In the genomic region with DNA sequence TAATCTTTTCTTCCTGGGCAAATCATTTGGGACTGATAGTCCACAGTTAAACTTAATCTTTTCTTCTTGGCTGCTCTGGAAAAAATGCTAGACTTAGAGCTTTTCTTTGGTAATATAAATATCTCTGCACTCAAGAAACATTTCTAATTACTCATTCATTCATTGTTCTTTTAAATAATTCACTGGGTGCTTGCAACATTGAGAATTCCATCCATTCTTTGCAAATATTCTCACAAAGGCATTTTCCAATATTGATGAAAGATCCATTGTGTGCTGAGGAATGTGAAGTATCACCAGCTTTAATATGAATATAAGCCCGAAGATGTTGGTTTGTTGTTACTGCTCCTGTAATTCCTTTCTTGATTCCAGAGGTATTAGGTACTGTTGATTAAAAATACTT, we compare ENCODE assay signal across 28 cellular contexts. TPM values are rescaled to one million over a fixed set of nuclear protein-coding genes. Genes with fewer than 3 reads are reported as not detected.
A peak's percentile ranks its signal among the peaks of the same experiment; 100 is the strongest.
DNase-seq lines count a peak whose midpoint lies in the region; ATAC-seq and TF ChIP-seq lines count a peak whose summit lies in the region.
"Had no signal": no experiment of that assay in that cellular context is flagged by ENCODE, and none has a peak within 500 bp of the region (broad histone marks: within the 10 kb centered on the region; RNA-seq: fewer than 3 reads in every experiment).

No MANE protein-coding gene starts in this region.

- H3K9me2 ChIP-seq in HCT116 (ENCODE audit: insufficient read depth) = no peaks in the 10 kb centered on the region

- no peak overlapping the region for H3K9ac ChIP-seq in HCT116 (ENCODE audit: low read length)

- BruUV-seq in HCT116 (replicated peaks; lab: Mats Ljungman, UMichigan) = no TSS peak

- RAD21 ChIA-PET in HCT116 (lab: Charles Lee; ENCODE audit: low non-redundant PET in 1 of 2, low total read pairs in 2 of 2, uncharacterized antibody in 2 of 2, unreplicated experiment in 2 of 2) = no interaction called here

- POLR2A ChIA-PET in HCT116 (lab: Charles Lee) = no interaction called here

- no peaks in the 10 kb centered on the region for H3K79me2 ChIP-seq in HCT116 (ENCODE audit: insufficient read depth, low read length)

- no peak overlapping the region for H2AFZ ChIP-seq in HCT116 (ENCODE audit: low read depth, low read length, poor library complexity, severe bottlenecking)

- H3K4me2 ChIP-seq in HCT116 (ENCODE audit: low read length) = 0 out of 2 replicates have a peak overlapping the region, but pooled peaks have one; percentile 5

- no peak for TF ChIP-seq CTCF in AG10803 (conservative IDR thresholded peaks at IDR 0.05; ENCODE audit: low read length)
- TF ChIP-seq CTCF in HCT116 (IDR thresholded peaks at IDR 0.05 in 2 of 3, conservative IDR thresholded peaks at IDR 0.05 in 1 of 3; ENCODE audit: borderline replicate concordance in 1 of 3, insufficient read depth in 1 of 3, low read depth in 2 of 3, low read length in 2 of 3) = no peak
- no peak for TF ChIP-seq CTCF in astrocyte of the spinal cord (IDR thresholded peaks at IDR 0.05; ENCODE audit: low read depth, low read length)

- CTCF ChIA-PET in HCT116 (lab: Charles Lee) = interaction anchor here (1.7 kb wide), 1 partner anchor 9 kb away, joined by 4 read pairs; no protein-coding TSS in a partner anchor

- ATAC-seq in HCT116 = peak; percentile 40; the same call in 1 of the 2 replicates
- ATAC-seq in GM21717 (IDR thresholded peaks at IDR 0.05; ENCODE audit: unreplicated experiment) = no peak
- ATAC-seq: CD8-positive, alpha-beta T cell; gastroesophageal sphincter; PC-3 had no signal

- no peaks in the 10 kb centered on the region for H3K9me3 ChIP-seq in HCT116 (ENCODE audit: control insufficient read depth in 1 of 2, insufficient read depth in 1 of 2, low read depth in 1 of 2, low read length in 2 of 2)
- H3K9me3 ChIP-seq: adrenal gland, gastroesophageal sphincter, prostate gland, testis, vagina had no signal

- H3K27me3 ChIP-seq in HCT116 (ENCODE audit: insufficient read depth, low read length) = no peaks in the 10 kb centered on the region
- H3K27me3 ChIP-seq: adrenal gland, gastroesophageal sphincter, testis, vagina had no signal

- H3K4me3 ChIP-seq in AG10803 (ENCODE audit: low read length) = no peak overlapping the region
- no peak overlapping the region for H3K4me3 ChIP-seq in HCT116 (replicated peaks in 1 of 2; ENCODE audit: low read depth in 1 of 2, low read length in 2 of 2)
- H3K4me3 ChIP-seq in astrocyte of the spinal cord (ENCODE audit: low read depth, low read length) = no peak overlapping the region
- H3K4me3 ChIP-seq: adrenal gland, gastroesophageal sphincter, lung, prostate gland, testis, vagina had no signal

- peak overlapping the region; percentile 13; the same call in 1 of the 2 replicates for H3K27ac ChIP-seq in HCT116 (ENCODE audit: low read depth, low read length)
- H3K27ac ChIP-seq: adrenal gland, gastroesophageal sphincter, prostate gland, testis, vagina had no signal

- intact Hi-C loops in HCT116 (cut with micrococcal nuclease) = no loop called here

- TF ChIP-seq RAD21 in HCT116 (IDR thresholded peaks at IDR 0.05; ENCODE audit: low read depth) = no peak

- H3K36me3 ChIP-seq in HCT116 (ENCODE audit: control insufficient read depth in 1 of 2, insufficient read depth in 2 of 2, low read length in 2 of 2) = no peaks in the 10 kb centered on the region
- H3K36me3 ChIP-seq: prostate gland had no signal

- H3K4me1 ChIP-seq in HCT116 (ENCODE audit: control insufficient read depth in 1 of 2, insufficient read depth in 2 of 2, low read length in 2 of 2) = 0 out of 4 replicates have a peak, but pooled peaks cover 0 to 4% of the 10 kb centered on the region in 2 experiments
- H3K4me1 ChIP-seq: gastroesophageal sphincter, prostate gland, vagina had no signal

- in situ Hi-C loops in astrocyte of the spinal cord (cut with HindIII; ENCODE audit: low sequenced_read_pairs) = no loop called here

- no peak for TF ChIP-seq POLR2A in HCT116 (IDR thresholded peaks at IDR 0.05; ENCODE audit: borderline replicate concordance, extremely low read depth, insufficient read depth, insufficient read length)

- DNase-seq in AG10803 (ENCODE audit: low read depth) (peak; percentile 89), HCT116 (ENCODE audit: low read depth, low spot score) (no peak), astrocyte of the spinal cord (ENCODE audit: low read depth, low spot score) (peak; percentile 22), kidney glomerular epithelial cell (lab: John Stamatoyannopoulos, UW) (peak; percentile 60), SK-N-DZ (ENCODE audit: low spot score) (no peak), RPMI8226 (no peak)
- DNase-seq in activated naive CD4-positive, alpha-beta T cell treated with anti-CD3 and anti-CD28 coated beads, Interleukin-2, amount 50 U/mL, for 16 hours = no peak
- DNase-seq: activated CD4-positive, alpha-beta T cell treated with anti-CD3 and anti-CD28 coated beads, Interleukin-2, amount 50 U/mL, for 48 hours; activated effector memory CD4-positive, alpha-beta T cell treated with anti-CD3 and anti-CD28 coated beads, Interleukin-2, amount 50 U/mL, for 16 hours; adrenal gland; CD8-positive, alpha-beta T cell; central memory CD4-positive, alpha-beta T cell; DMS153; GF-D8; hypothalamus; islet precursor cell; NCI-H1105 treated with DMSO at 0.1 percent for 48 hours; NCI-H2081; NCI-H345; PC-3; stimulated activated CD4-positive, alpha-beta T cell treated with anti-CD3 and anti-CD28 coated beads, Interleukin-2, amount 100 ng/mL, for 48 hours; stimulated activated naive CD4-positive, alpha-beta T cell; testis had no signal

- no peaks in the 10 kb centered on the region for H4K20me1 ChIP-seq in HCT116 (ENCODE audit: insufficient read depth)

TF ChIP-seq in HCT116, 20 proteins besides CTCF, POLR2A, EP300 and RAD21:
- TF ChIP-seq, protein P1, sequence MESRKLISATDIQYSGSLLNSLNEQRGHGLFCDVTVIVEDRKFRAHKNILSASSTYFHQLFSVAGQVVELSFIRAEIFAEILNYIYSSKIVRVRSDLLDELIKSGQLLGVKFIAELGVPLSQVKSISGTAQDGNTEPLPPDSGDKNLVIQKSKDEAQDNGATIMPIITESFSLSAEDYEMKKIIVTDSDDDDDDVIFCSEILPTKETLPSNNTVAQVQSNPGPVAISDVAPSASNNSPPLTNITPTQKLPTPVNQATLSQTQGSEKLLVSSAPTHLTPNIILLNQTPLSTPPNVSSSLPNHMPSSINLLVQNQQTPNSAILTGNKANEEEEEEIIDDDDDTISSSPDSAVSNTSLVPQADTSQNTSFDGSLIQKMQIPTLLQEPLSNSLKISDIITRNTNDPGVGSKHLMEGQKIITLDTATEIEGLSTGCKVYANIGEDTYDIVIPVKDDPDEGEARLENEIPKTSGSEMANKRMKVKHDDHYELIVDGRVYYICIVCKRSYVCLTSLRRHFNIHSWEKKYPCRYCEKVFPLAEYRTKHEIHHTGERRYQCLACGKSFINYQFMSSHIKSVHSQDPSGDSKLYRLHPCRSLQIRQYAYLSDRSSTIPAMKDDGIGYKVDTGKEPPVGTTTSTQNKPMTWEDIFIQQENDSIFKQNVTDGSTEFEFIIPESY (IDR thresholded peaks at IDR 0.05; ENCODE audit: extremely low read depth, insufficient replicate concordance, low read length) = no peak
- TF ChIP-seq, protein P2, sequence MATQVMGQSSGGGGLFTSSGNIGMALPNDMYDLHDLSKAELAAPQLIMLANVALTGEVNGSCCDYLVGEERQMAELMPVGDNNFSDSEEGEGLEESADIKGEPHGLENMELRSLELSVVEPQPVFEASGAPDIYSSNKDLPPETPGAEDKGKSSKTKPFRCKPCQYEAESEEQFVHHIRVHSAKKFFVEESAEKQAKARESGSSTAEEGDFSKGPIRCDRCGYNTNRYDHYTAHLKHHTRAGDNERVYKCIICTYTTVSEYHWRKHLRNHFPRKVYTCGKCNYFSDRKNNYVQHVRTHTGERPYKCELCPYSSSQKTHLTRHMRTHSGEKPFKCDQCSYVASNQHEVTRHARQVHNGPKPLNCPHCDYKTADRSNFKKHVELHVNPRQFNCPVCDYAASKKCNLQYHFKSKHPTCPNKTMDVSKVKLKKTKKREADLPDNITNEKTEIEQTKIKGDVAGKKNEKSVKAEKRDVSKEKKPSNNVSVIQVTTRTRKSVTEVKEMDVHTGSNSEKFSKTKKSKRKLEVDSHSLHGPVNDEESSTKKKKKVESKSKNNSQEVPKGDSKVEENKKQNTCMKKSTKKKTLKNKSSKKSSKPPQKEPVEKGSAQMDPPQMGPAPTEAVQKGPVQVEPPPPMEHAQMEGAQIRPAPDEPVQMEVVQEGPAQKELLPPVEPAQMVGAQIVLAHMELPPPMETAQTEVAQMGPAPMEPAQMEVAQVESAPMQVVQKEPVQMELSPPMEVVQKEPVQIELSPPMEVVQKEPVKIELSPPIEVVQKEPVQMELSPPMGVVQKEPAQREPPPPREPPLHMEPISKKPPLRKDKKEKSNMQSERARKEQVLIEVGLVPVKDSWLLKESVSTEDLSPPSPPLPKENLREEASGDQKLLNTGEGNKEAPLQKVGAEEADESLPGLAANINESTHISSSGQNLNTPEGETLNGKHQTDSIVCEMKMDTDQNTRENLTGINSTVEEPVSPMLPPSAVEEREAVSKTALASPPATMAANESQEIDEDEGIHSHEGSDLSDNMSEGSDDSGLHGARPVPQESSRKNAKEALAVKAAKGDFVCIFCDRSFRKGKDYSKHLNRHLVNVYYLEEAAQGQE (IDR thresholded peaks at IDR 0.05; ENCODE audit: low read depth) = no peak

RNA-seq across cellular contexts. Expression of a gene that starts 38.4 kb away (rescaled TPM):
- total RNA-seq in HCT116 (2021; ENCODE audit: unreplicated experiment) = 3.1 TPM
- 0.45 and 1.9 TPM in 2 replicates for polyA plus RNA-seq in HCT116 (2012)
- not detected in 2 replicates for polyA plus RNA-seq in SK-N-DZ (2014; cell fraction: cytosol; rRNA removed)
- polyA plus RNA-seq in SK-N-DZ (2014; cell fraction: nucleus; rRNA removed) = 0.88 TPM in 1 of 2 replicates, not detected in the other

Comparison
In these comparisons a context has a peak if more than half of its experiments do, and no peak if none do; other contexts are left out.
1. DNase-seq: peak in AG10803 (single experiment), astrocyte of the spinal cord (single experiment) and kidney glomerular epithelial cell (single experiment); none in HCT116 (single experiment), activated naive CD4-positive, alpha-beta T cell treated with anti-CD3 and anti-CD28 coated beads, Interleukin-2, amount 50 U/mL, for 16 hours (single experiment), SK-N-DZ (single experiment) and RPMI8226 (single experiment).